Comparison of ENCODE assay signal across 19 cellular contexts in genomic region chr13:32647926-32648325, GRCh38.
DNase-seq lines count a peak whose midpoint lies in the region; ATAC-seq, FAIRE-seq and TF ChIP-seq lines count a peak whose summit lies in the region.
"Had no signal": no experiment of that assay in that cellular context is flagged by ENCODE, and none has a peak within 500 bp of the region (broad histone marks: within the 10 kb centered on the region; RNA-seq: fewer than 3 reads in every experiment).

No MANE protein-coding gene starts in this region.

- H3K4me1 ChIP-seq in neural progenitor cell = no peaks in the 10 kb centered on the region

- H4K20me1 ChIP-seq in neural progenitor cell (ENCODE audit: low read depth) = peaks cover 74% of the 10 kb centered on the region

- intact Hi-C loops in Calu3 (cut with micrococcal nuclease; ENCODE audit: unreplicated experiment) = no loop called here

- no peak overlapping the region for H3K27ac Mint-ChIP-seq in Calu3 (ENCODE audit: unreplicated experiment)
- H3K27ac Mint-ChIP-seq in activated T-helper 17 cell treated with anti-CD3 and anti-CD28 coated beads, Interleukin-2, amount 50 U/mL, for 72 hours = peak overlapping the region; percentile 39
- H3K27ac Mint-ChIP-seq in natural killer cell treated with Interleukin-12 subunit alpha and Interleukin-12 subunit beta and Interleukin-15 and Interleukin-18, amount 100 ng/mL, for 72 hours = peak overlapping the region; percentile 34 to 69
- no peak overlapping the region for H3K27ac Mint-ChIP-seq in neural progenitor cell

- no peak overlapping the region for H3K27ac ChIP-seq in neural progenitor cell
- H3K27ac ChIP-seq: pancreas had no signal

- DNase-seq in Calu3 (peak; percentile 6), GM19239 (ENCODE audit: insufficient read length, low spot score) (no peak), NCI-H526 (lab: John Stamatoyannopoulos, UW) (no peak), NCI-H82 (lab: John Stamatoyannopoulos, UW) (no peak), neural progenitor cell (ENCODE audit: low spot score) (no peak)
- DNase-seq in natural killer cell treated with Interleukin-12 subunit alpha and Interleukin-12 subunit beta and Interleukin-15 and Interleukin-18, amount 100 ng/mL, for 72 hours (ENCODE audit: low spot score) = no peak
- DNase-seq: activated effector memory CD4-positive, alpha-beta T cell treated with anti-CD3 and anti-CD28 coated beads, Interleukin-2, amount 50 U/mL, for 16 hours; AML-193; amygdala; cerebellar nuclear complex; DMS79; hippocampal formation; NCI-H146; NCI-H510A treated with DMSO at 0.1 percent for 48 hours; pancreas; small intestine; stimulated activated CD4-positive, alpha-beta T cell treated with anti-CD3 and anti-CD28 coated beads, Interleukin-4, amount 100 ng/mL, for 4 hours had no signal

- H3K36me3 Mint-ChIP-seq in Calu3 (ENCODE audit: insufficient read depth, unreplicated experiment) (no peaks in the 10 kb centered on the region), neural progenitor cell (peaks cover 13% of the 10 kb centered on the region)
- peaks cover 28% of the 10 kb centered on the region for H3K36me3 Mint-ChIP-seq in activated T-helper 17 cell treated with anti-CD3 and anti-CD28 coated beads, Interleukin-2, amount 50 U/mL, for 72 hours (ENCODE audit: low read depth)
- no peaks in the 10 kb centered on the region for H3K36me3 Mint-ChIP-seq in natural killer cell treated with Interleukin-12 subunit alpha and Interleukin-12 subunit beta and Interleukin-15 and Interleukin-18, amount 100 ng/mL, for 72 hours

- no peaks in the 10 kb centered on the region for H3K27me3 Mint-ChIP-seq in Calu3 (ENCODE audit: unreplicated experiment)
- no peaks in the 10 kb centered on the region for H3K27me3 Mint-ChIP-seq in activated T-helper 17 cell treated with anti-CD3 and anti-CD28 coated beads, Interleukin-2, amount 50 U/mL, for 72 hours
- H3K27me3 Mint-ChIP-seq in natural killer cell treated with Interleukin-12 subunit alpha and Interleukin-12 subunit beta and Interleukin-15 and Interleukin-18, amount 100 ng/mL, for 72 hours = no peaks in the 10 kb centered on the region
- H3K27me3 Mint-ChIP-seq in neural progenitor cell (ENCODE audit: insufficient read depth, low read depth) = no peaks in the 10 kb centered on the region

- no TSS peak for BruUV-seq in Calu3 (replicated peaks; lab: Mats Ljungman, UMichigan)

- no peak overlapping the region for H3K4me2 ChIP-seq in neural progenitor cell

- H3K4me3 Mint-ChIP-seq in Calu3 (ENCODE audit: low read depth, unreplicated experiment) (no peak overlapping the region), neural progenitor cell (no peak overlapping the region)
- peak overlapping the region; percentile 22 for H3K4me3 Mint-ChIP-seq in activated T-helper 17 cell treated with anti-CD3 and anti-CD28 coated beads, Interleukin-2, amount 50 U/mL, for 72 hours
- H3K4me3 Mint-ChIP-seq in natural killer cell treated with Interleukin-12 subunit alpha and Interleukin-12 subunit beta and Interleukin-15 and Interleukin-18, amount 100 ng/mL, for 72 hours = no peak overlapping the region

- no peaks in the 10 kb centered on the region for H3K36me3 ChIP-seq in neural progenitor cell
- H3K36me3 ChIP-seq: pancreas had no signal

- H3K27me3 ChIP-seq in neural progenitor cell = no peaks in the 10 kb centered on the region
- H3K27me3 ChIP-seq: pancreas had no signal

- no peak overlapping the region for H3K9ac ChIP-seq in neural progenitor cell

- FAIRE-seq in GM19239 (lab: Jason Lieb, UNC) = peak; percentile 88

- H3K9me3 Mint-ChIP-seq in Calu3 (ENCODE audit: low read depth, unreplicated experiment) (no peaks in the 10 kb centered on the region), neural progenitor cell (no peaks in the 10 kb centered on the region)
- no peaks in the 10 kb centered on the region for H3K9me3 Mint-ChIP-seq in activated T-helper 17 cell treated with anti-CD3 and anti-CD28 coated beads, Interleukin-2, amount 50 U/mL, for 72 hours
- H3K9me3 Mint-ChIP-seq in natural killer cell treated with Interleukin-12 subunit alpha and Interleukin-12 subunit beta and Interleukin-15 and Interleukin-18, amount 100 ng/mL, for 72 hours = no peaks in the 10 kb centered on the region

- H3K79me2 ChIP-seq in neural progenitor cell (ENCODE audit: low read depth) = peaks cover 91% of the 10 kb centered on the region

- no peak for ATAC-seq in activated T-helper 17 cell treated with anti-CD3 and anti-CD28 coated beads, Interleukin-2, amount 50 U/mL, for 72 hours (replicated peaks)
- no peak for ATAC-seq in natural killer cell treated with Interleukin-12 subunit alpha and Interleukin-12 subunit beta and Interleukin-15 and Interleukin-18, amount 100 ng/mL, for 72 hours
- ATAC-seq in HG02763 (IDR thresholded peaks at IDR 0.05; ENCODE audit: unreplicated experiment) = no peak
- ATAC-seq: pancreas had no signal

- TF ChIP-seq CTCF in Calu3 (IDR thresholded peaks at IDR 0.05; ENCODE audit: unreplicated experiment) (no peak), neural progenitor cell (IDR thresholded peaks at IDR 0.05) (no peak)

- peaks cover 17% of the 10 kb centered on the region for H3K4me1 Mint-ChIP-seq in Calu3 (ENCODE audit: low read depth, unreplicated experiment)
- peaks cover 38% of the 10 kb centered on the region for H3K4me1 Mint-ChIP-seq in activated T-helper 17 cell treated with anti-CD3 and anti-CD28 coated beads, Interleukin-2, amount 50 U/mL, for 72 hours
- H3K4me1 Mint-ChIP-seq in natural killer cell treated with Interleukin-12 subunit alpha and Interleukin-12 subunit beta and Interleukin-15 and Interleukin-18, amount 100 ng/mL, for 72 hours (ENCODE audit: low read depth in 2 of 2) = peaks cover 46 to 57% of the 10 kb centered on the region in 2 donors
- peaks cover 5% of the 10 kb centered on the region for H3K4me1 Mint-ChIP-seq in neural progenitor cell

- CTCF ChIA-PET in Calu3 (lab: Charles Lee) = no interaction called here

- H2AFZ ChIP-seq in neural progenitor cell (replicated peaks) = no peak overlapping the region

- no peaks in the 10 kb centered on the region for H3F3A ChIP-seq in neural progenitor cell (ENCODE audit: low read depth)

- no peaks in the 10 kb centered on the region for H3K9me3 ChIP-seq in neural progenitor cell (ENCODE audit: low read depth)
- H3K9me3 ChIP-seq: pancreas had no signal

- H3K4me3 ChIP-seq in neural progenitor cell = no peak overlapping the region
- H3K4me3 ChIP-seq: pancreas had no signal

Comparison
In these comparisons a context has a peak if more than half of its experiments do, and no peak if none do; other contexts are left out.
1. H3K27ac Mint-ChIP-seq: peak in activated T-helper 17 cell treated with anti-CD3 and anti-CD28 coated beads, Interleukin-2, amount 50 U/mL, for 72 hours (single experiment) and natural killer cell treated with Interleukin-12 subunit alpha and Interleukin-12 subunit beta and Interleukin-15 and Interleukin-18, amount 100 ng/mL, for 72 hours (2 of 2); none in Calu3 (single experiment) and neural progenitor cell (single experiment).